Comparison of ENCODE assay signal across 18 cellular contexts in genomic region chr2:116804901-116805300, GRCh38.
DNase-seq lines count a peak whose midpoint lies in the region; ATAC-seq, FAIRE-seq and TF ChIP-seq lines count a peak whose summit lies in the region.
"Had no signal": no experiment of that assay in that cellular context is flagged by ENCODE, and none has a peak within 500 bp of the region (broad histone marks: within the 10 kb centered on the region; RNA-seq: fewer than 3 reads in every experiment).

No MANE protein-coding gene starts in this region.

- no peak overlapping the region for H3K4me2 ChIP-seq in astrocyte (ENCODE audit: low read length)
- H3K4me2 ChIP-seq: BLaER1 had no signal

- H3K27ac ChIP-seq in astrocyte (ENCODE audit: low read depth, low read length) (no peak overlapping the region), transverse colon (peak overlapping the region; percentile 18 to 78 (median 72))
- H3K27ac ChIP-seq: BLaER1, GM23248 had no signal

- H3K9me3 ChIP-seq in astrocyte (ENCODE audit: insufficient read depth, low read depth, low read length) (no peaks in the 10 kb centered on the region), transverse colon (peaks cover 9 to 17% of the 10 kb centered on the region in 2 donors)

- in situ Hi-C loops in transverse colon (cut with MboI; ENCODE audit: low pct_ligation_motif_present in 1 of 4, low pct_unique_long_range_greater_than_20kb in 1 of 4, low sequenced_read_pairs in 3 of 4) = no loop called here

- H3K9me3 Mint-ChIP-seq in astrocyte (ENCODE audit: unreplicated experiment) (peaks cover 22% of the 10 kb centered on the region), nephron (peaks cover 26% of the 10 kb centered on the region)

- no peak for FAIRE-seq in astrocyte (lab: Jason Lieb, UNC)
- FAIRE-seq in frontal cortex (lab: Jason Lieb, UNC) = no peak
- FAIRE-seq: GM12892, GM19239, H54 had no signal

- DNase-seq in astrocyte (ENCODE audit: low read depth) (no peak), left colon (peak; percentile 16 to 34), transverse colon (peak; percentile 19), frontal cortex (ENCODE audit: low spot score in 2 of 2) (no peak), HuH-7.5 (ENCODE audit: low spot score) (no peak)
- DNase-seq: 8988T; AML-193; Caco-2; CD8-positive, alpha-beta memory T cell; DND-41; GDM1; GM23248 had no signal

- H2AFZ ChIP-seq in astrocyte (ENCODE audit: low read depth, low read length) = no peak overlapping the region
- H2AFZ ChIP-seq: GM23248 had no signal

- no peak for TF ChIP-seq POLR2A in transverse colon (IDR thresholded peaks at IDR 0.05)

- H3K36me3 ChIP-seq in astrocyte (ENCODE audit: insufficient read depth, low read length) = no peaks in the 10 kb centered on the region
- no peaks in the 10 kb centered on the region for H3K36me3 ChIP-seq in transverse colon
- H3K36me3 ChIP-seq: BLaER1 had no signal

- TF ChIP-seq EP300 in transverse colon (IDR thresholded peaks at IDR 0.05; ENCODE audit: low read depth) = no peak

- no peaks in the 10 kb centered on the region for H4K20me1 ChIP-seq in astrocyte (ENCODE audit: insufficient read depth, low read length)
- H4K20me1 ChIP-seq: BLaER1 had no signal

- no peak overlapping the region for H3K4me3 Mint-ChIP-seq in astrocyte (ENCODE audit: unreplicated experiment)
- H3K4me3 Mint-ChIP-seq in nephron = no peak overlapping the region
- H3K4me3 Mint-ChIP-seq: CD8-positive, alpha-beta memory T cell had no signal

- H3K9ac ChIP-seq in astrocyte (ENCODE audit: low read length) = no peak overlapping the region
- H3K9ac ChIP-seq: BLaER1, GM23248 had no signal

- 5 to 28% methylated on average over 2 of the region's 2 CpGs for WGBS in transverse colon (ENCODE audit: low coverage in 1 of 2), 2 donors

- peak overlapping the region; percentile 49 for H3K27ac Mint-ChIP-seq in astrocyte (ENCODE audit: unreplicated experiment)
- H3K27ac Mint-ChIP-seq in nephron = peak overlapping the region; percentile 24 to 89 (median 88)
- H3K27ac Mint-ChIP-seq: CD8-positive, alpha-beta memory T cell had no signal

- no peaks in the 10 kb centered on the region for H3K4me1 ChIP-seq in astrocyte (ENCODE audit: insufficient read depth, low read length)
- H3K4me1 ChIP-seq in transverse colon = peaks cover 0 to 28% (median 9%) of the 10 kb centered on the region in 4 donors
- H3K4me1 ChIP-seq: BLaER1 had no signal

- H3K27me3 Mint-ChIP-seq in astrocyte (ENCODE audit: low read depth, unreplicated experiment) (no peaks in the 10 kb centered on the region), nephron (ENCODE audit: low read depth) (no peaks in the 10 kb centered on the region)
- H3K27me3 Mint-ChIP-seq: CD8-positive, alpha-beta memory T cell had no signal

- H3K27me3 ChIP-seq in astrocyte (ENCODE audit: insufficient read depth, low read length) = no peaks in the 10 kb centered on the region
- no peaks in the 10 kb centered on the region for H3K27me3 ChIP-seq in transverse colon
- H3K27me3 ChIP-seq: BLaER1 had no signal

- H3K79me2 ChIP-seq in astrocyte (ENCODE audit: insufficient read depth, low read length) = no peaks in the 10 kb centered on the region

- intact Hi-C loops in left colon (cut with DNase I, micrococcal nuclease) = no loop called here
- intact Hi-C loops in transverse colon (cut with DNase I; ENCODE audit: low total_unique reads) = no loop called here

- H3K36me3 Mint-ChIP-seq in astrocyte (ENCODE audit: low read depth, unreplicated experiment) = no peaks in the 10 kb centered on the region
- H3K36me3 Mint-ChIP-seq in nephron (ENCODE audit: low read depth) = peaks cover 4% of the 10 kb centered on the region
- H3K36me3 Mint-ChIP-seq: CD8-positive, alpha-beta memory T cell had no signal

- ATAC-seq in left colon (peak; percentile 90), HG03175 (IDR thresholded peaks at IDR 0.05; ENCODE audit: unreplicated experiment) (no peak)

- H3K4me1 Mint-ChIP-seq in astrocyte (ENCODE audit: low read depth, unreplicated experiment) (peaks cover 17% of the 10 kb centered on the region), nephron (no peaks in the 10 kb centered on the region)
- H3K4me1 Mint-ChIP-seq: CD8-positive, alpha-beta memory T cell had no signal

- TF ChIP-seq CTCF in astrocyte (IDR thresholded peaks at IDR 0.05; ENCODE audit: insufficient read depth, low read depth, low read length) (no peak), nephron (IDR thresholded peaks at IDR 0.05; ENCODE audit: unreplicated experiment in 3 of 3) (no peak), transverse colon (IDR thresholded peaks at IDR 0.05) (no peak)

- H3K4me3 ChIP-seq in astrocyte (ENCODE audit: insufficient read depth, low read depth, low read length) = no peak overlapping the region
- no peak overlapping the region for H3K4me3 ChIP-seq in transverse colon
- H3K4me3 ChIP-seq: BLaER1, GM23248 had no signal

Comparison
In these comparisons a context has a peak if more than half of its experiments do, and no peak if none do; other contexts are left out.
1. DNase-seq: peak in left colon (2 of 2) and transverse colon (single experiment); none in astrocyte (single experiment), frontal cortex (0 of 2) and HuH-7.5 (single experiment).